8 cellular contexts compared by ENCODE assay signal in genomic region chrX:17860811-17861495, GRCh38. TPM values are rescaled to one million over a fixed set of nuclear protein-coding genes. Genes with fewer than 3 reads are reported as not detected.
DNase-seq lines count a peak whose midpoint lies in the region; ATAC-seq and TF ChIP-seq lines count a peak whose summit lies in the region.

RAI2 (minus strand) TSS chrX:17861298; CDS start chrX:17802010, 59,288 bp downstream.

- H3K4me3 ChIP-seq in ACC112 (ENCODE audit: low read depth, low read length) (peak within 1 kb of the TSS; percentile 95), KMS-11 (IDR thresholded peaks at IDR 0.05; ENCODE audit: insufficient read depth, low read depth, low read length) (no peak within 1 kb of the TSS), right cardiac atrium (ENCODE audit: low read length) (peak within 1 kb of the TSS; percentile 66)

- H3K36me3 Mint-ChIP-seq in activated naive CD4-positive, alpha-beta T cell treated with anti-CD3 and anti-CD28 coated beads for 36 hours (ENCODE audit: low read depth), result no peaks in the 10 kb centered on the region

- peak within 1 kb of the TSS; percentile 36; the same call in 1 of the 2 replicates for H3K4me2 ChIP-seq in KMS-11

- WGBS in right cardiac atrium, result 2% methylated on average over 92 of the region's 98 CpGs

- no peaks in the 10 kb centered on the region for H4K20me1 ChIP-seq in KMS-11 (ENCODE audit: insufficient read depth)

- no peaks in the 10 kb centered on the region for H3K9me3 ChIP-seq in right cardiac atrium (ENCODE audit: control insufficient read depth, low read length)

- intact Hi-C loops in activated naive CD4-positive, alpha-beta T cell treated with anti-CD3 and anti-CD28 coated beads for 36 hours (cut with micrococcal nuclease), result loop anchor here (2.0 to 10.0 kb wide), 2 partner anchors 76 to 122 kb away; no protein-coding TSS in a partner anchor
- intact Hi-C loops in right cardiac atrium (cut with DNase I), result no loop called here
- intact Hi-C loops in sciatic nerve (cut with DNase I), result no loop called here

- no peaks in the 10 kb centered on the region for H3K36me3 ChIP-seq in ACC112 (ENCODE audit: insufficient read depth, low read length)
- no peaks in the 10 kb centered on the region for H3K36me3 ChIP-seq in KMS-11 (ENCODE audit: insufficient read depth)

- TF ChIP-seq CTCF in KMS-11 (conservative IDR thresholded peaks at IDR 0.05; ENCODE audit: low read depth, low read length), result no peak

- H3K4me1 Mint-ChIP-seq in activated naive CD4-positive, alpha-beta T cell treated with anti-CD3 and anti-CD28 coated beads for 36 hours (ENCODE audit: low read depth), result peaks cover 8% of the 10 kb centered on the region

- CTCF ChIA-PET in activated naive CD4-positive, alpha-beta T cell treated with anti-CD3 and anti-CD28 coated beads for 36 hours (lab: Charles Lee), result no interaction called here

- H3K27ac ChIP-seq in ACC112 (ENCODE audit: low read depth, low read length) (no peak within 1 kb of the TSS), KMS-11 (no peak within 1 kb of the TSS), right cardiac atrium (ENCODE audit: low read length) (peak within 1 kb of the TSS; percentile 78)

- peak; percentile 28 for DNase-seq in activated naive CD4-positive, alpha-beta T cell treated with anti-CD3 and anti-CD28 coated beads for 36 hours
- DNase-seq in right cardiac atrium (peak; percentile 32 to 78 (median 75)), sciatic nerve (ENCODE audit: low spot score) (peak; percentile 57), amniotic stem cell (lab: John Stamatoyannopoulos, UW) (no peak), NCI-H446 (lab: John Stamatoyannopoulos, UW) (no peak), G401 (ENCODE audit: low spot score) (no peak)

- H3K79me2 ChIP-seq in ACC112 (ENCODE audit: control insufficient read depth, insufficient read depth, low read length, unreplicated experiment) (peaks cover 19% of the 10 kb centered on the region), KMS-11 (ENCODE audit: insufficient read depth, low read depth) (no peaks in the 10 kb centered on the region)

- peaks cover 50% of the 10 kb centered on the region for H3K27me3 ChIP-seq in ACC112 (ENCODE audit: insufficient read depth, low read length)
- H3K27me3 ChIP-seq in KMS-11 (ENCODE audit: insufficient read depth, low read depth), result no peaks in the 10 kb centered on the region
- no peaks in the 10 kb centered on the region for H3K27me3 ChIP-seq in right cardiac atrium (ENCODE audit: control insufficient read depth, insufficient read depth)

- H3K27me3 Mint-ChIP-seq in activated naive CD4-positive, alpha-beta T cell treated with anti-CD3 and anti-CD28 coated beads for 36 hours (ENCODE audit: low read depth), result peaks cover 22% of the 10 kb centered on the region

- ATAC-seq in right cardiac atrium (peak; percentile 68 to 76), sciatic nerve (peak; percentile 44)

- H3K9me3 Mint-ChIP-seq in activated naive CD4-positive, alpha-beta T cell treated with anti-CD3 and anti-CD28 coated beads for 36 hours, result no peaks in the 10 kb centered on the region

- H2AFZ ChIP-seq in ACC112 (ENCODE audit: low read length, unreplicated experiment) (peak within 1 kb of the TSS; percentile 84), KMS-11 (ENCODE audit: low read depth) (peak within 1 kb of the TSS; percentile 47; the same call in 1 of the 2 replicates)

- peak within 1 kb of the TSS; percentile 76 for H3K4me3 Mint-ChIP-seq in activated naive CD4-positive, alpha-beta T cell treated with anti-CD3 and anti-CD28 coated beads for 36 hours

- H3K27ac Mint-ChIP-seq in activated naive CD4-positive, alpha-beta T cell treated with anti-CD3 and anti-CD28 coated beads for 36 hours, result no peak within 1 kb of the TSS

- no peak within 1 kb of the TSS for H3K9ac ChIP-seq in KMS-11

- H3K4me1 ChIP-seq in ACC112 (ENCODE audit: control insufficient read depth, insufficient read depth, low read length, unreplicated experiment) (peaks cover 6% of the 10 kb centered on the region), KMS-11 (ENCODE audit: low read depth, poor library complexity, severe bottlenecking) (no peaks in the 10 kb centered on the region), right cardiac atrium (ENCODE audit: control insufficient read depth, insufficient read depth, low read length) (peaks cover 2% of the 10 kb centered on the region)

- in situ Hi-C loops in G401 (cut with HindIII; ENCODE audit: low sequenced_read_pairs), result no loop called here

RNA-seq across cellular contexts. Expression of gene RAI2, which starts in this region (rescaled TPM):
- total RNA-seq in activated naive CD4-positive, alpha-beta T cell treated with anti-CD3 and anti-CD28 coated beads for 36 hours, result under 1 TPM; 0.50 to 0.59 TPM
- total RNA-seq in right cardiac atrium, result 10 to 100 TPM; 32.8 to 44.2 (median 37.1) TPM
- 40.1 TPM for polyA plus RNA-seq in right cardiac atrium
- total RNA-seq in sciatic nerve, result 25.7 TPM
- total RNA-seq in G401 (2014; rRNA removed; shearing (Covaris generic)), result not detected in 2 replicates

Comparison
In these comparisons a context has a peak if more than half of its experiments do, and no peak if none do; other contexts are left out.
1. RNA of gene RAI2 (total RNA-seq): 32.8 to 44.2 TPM in right cardiac atrium and 25.7 TPM in sciatic nerve (single experiment); 0.50 to 0.59 TPM in activated naive CD4-positive, alpha-beta T cell treated with anti-CD3 and anti-CD28 coated beads for 36 hours and not detected in G401; every median in the first group is over 10 times any median in the second.
2. Peak in DNase-seq in activated naive CD4-positive, alpha-beta T cell treated with anti-CD3 and anti-CD28 coated beads for 36 hours; RNA of the gene not detected or under 1 TPM.
3. DNase-seq: peak in right cardiac atrium (3 of 3) and sciatic nerve (single experiment); none in amniotic stem cell (single experiment), NCI-H446 (0 of 2) and G401 (single experiment).